In the genomic region with DNA sequence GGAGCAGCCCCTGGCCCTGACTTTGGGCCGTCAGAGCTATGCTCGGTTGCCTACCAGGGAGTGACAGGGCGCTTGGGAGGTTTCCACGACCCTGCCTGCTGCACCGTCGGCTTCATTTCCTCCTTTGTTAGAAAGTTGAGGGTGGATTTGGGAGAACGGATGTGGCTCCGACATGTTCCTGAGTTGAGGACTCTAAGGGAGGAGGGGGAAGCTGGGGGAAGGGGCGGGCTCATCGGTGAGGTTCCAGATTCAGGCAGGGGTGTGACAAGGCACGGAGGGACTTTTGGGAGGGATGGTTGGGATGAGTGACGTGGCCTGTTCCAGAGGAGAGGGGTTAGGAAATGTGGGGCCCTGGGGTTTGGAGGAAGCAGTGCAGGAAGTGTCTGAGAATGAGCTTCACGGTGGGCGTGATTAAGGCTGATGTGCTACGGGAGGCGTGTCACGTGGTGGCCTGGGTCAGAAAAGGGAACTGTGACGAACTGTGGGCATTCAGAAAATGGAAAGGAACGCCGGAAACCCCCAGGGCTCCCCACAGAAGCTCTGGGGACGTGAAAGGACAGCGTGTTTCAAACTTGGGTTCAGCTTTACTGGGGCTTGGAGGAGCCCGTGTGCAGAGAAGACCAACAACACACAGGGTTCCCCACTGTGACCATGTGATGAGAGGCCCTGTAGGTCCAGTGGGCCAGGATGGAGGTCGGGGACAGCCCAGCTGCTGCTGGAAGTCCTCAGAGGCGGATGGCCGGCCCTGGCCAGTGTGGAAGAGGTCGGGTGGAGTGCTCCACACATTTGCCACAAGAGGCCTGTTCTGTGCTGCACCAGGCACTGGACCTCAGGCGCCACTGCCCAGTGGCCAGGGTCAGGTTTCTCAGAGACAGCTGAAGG, we compare ENCODE assay signal across 9 cellular contexts. TPM values are rescaled to one million over a fixed set of nuclear protein-coding genes. Genes with fewer than 3 reads are reported as not detected.
DNase-seq lines count a peak whose midpoint lies in the region; ATAC-seq and TF ChIP-seq lines count a peak whose summit lies in the region.
"Had no signal": no experiment of that assay in that cellular context is flagged by ENCODE, and none has a peak within 500 bp of the region (broad histone marks: within the 10 kb centered on the region; RNA-seq: fewer than 3 reads in every experiment).

No MANE protein-coding gene starts in this region.

- H3K27me3 ChIP-seq in prostate gland (replicated peaks; ENCODE audit: insufficient read depth), result no peaks in the 10 kb centered on the region
- no peaks in the 10 kb centered on the region for H3K27me3 ChIP-seq in upper lobe of right lung

- ATAC-seq in upper lobe of right lung, result peak; percentile 82

- TF ChIP-seq POLR2A in erythroblast (IDR thresholded peaks at IDR 0.05; ENCODE audit: low read length) (peak; percentile 53), prostate gland (IDR thresholded peaks at IDR 0.05) (no peak)

- H3K4me1 ChIP-seq in prostate gland (replicated peaks), result no peaks in the 10 kb centered on the region
- H3K4me1 ChIP-seq in upper lobe of right lung, result peaks cover 31% of the 10 kb centered on the region

- H3K9me3 ChIP-seq in prostate gland (no peaks in the 10 kb centered on the region), upper lobe of right lung (no peaks in the 10 kb centered on the region)

- WGBS in prostate gland, result 78% methylated on average over 28 of the region's 28 CpGs

- intact Hi-C loops in prostate gland (cut with DNase I) (no loop called here), upper lobe of right lung (cut with DNase I) (no loop called here)

- TF ChIP-seq CTCF in prostate gland (IDR thresholded peaks at IDR 0.05), result no peak
- TF ChIP-seq CTCF in upper lobe of right lung (IDR thresholded peaks at IDR 0.05), result no peak

- H3K36me3 ChIP-seq in prostate gland (no peaks in the 10 kb centered on the region), upper lobe of right lung (no peaks in the 10 kb centered on the region)

- H3K4me3 ChIP-seq in prostate gland (no peak overlapping the region), upper lobe of right lung (peak overlapping the region; percentile 36)

- peak; percentile 88 for DNase-seq in AG08395 (ENCODE audit: low spot score)
- DNase-seq in GM19240 (ENCODE audit: insufficient read length, low spot score), result peak; percentile 93
- DNase-seq in HUDEP-2 (lab: John Stamatoyannopoulos, UW; ENCODE audit: unreplicated experiment in 76 of 76), result peak in 58 of 76 experiments; percentile 10 to 83 (median 52)
- peak; percentile 43 for DNase-seq in activated CD4-positive, alpha-beta T cell treated with anti-CD3 and anti-CD28 coated beads, Interleukin-2, amount 50 U/mL, for 1 hour
- peak; percentile 80 to 83 for DNase-seq in erythroblast (lab: John Stamatoyannopoulos, UW)
- peak; percentile 19 for DNase-seq in prostate gland (ENCODE audit: low spot score)
- peak; percentile 88 for DNase-seq in upper lobe of right lung
- DNase-seq in NCI-H510A treated with DMSO at 0.1 percent for 48 hours (lab: John Stamatoyannopoulos, UW), result no peak

- H3K27ac ChIP-seq in prostate gland (peak overlapping the region; percentile 39 to 71), upper lobe of right lung (peak overlapping the region; percentile 88)
- H3K27ac ChIP-seq: C4-2B had no signal

RNA-seq across cellular contexts. Expression of gene PARVB, which starts 2.8 kb away (rescaled TPM):
- 10 to 100 TPM; 11.7 to 28.4 TPM for total RNA-seq in prostate gland
- 49.3 TPM for total RNA-seq in upper lobe of right lung
